ENCODE assay signal across 1 cellular context in the genomic region with DNA sequence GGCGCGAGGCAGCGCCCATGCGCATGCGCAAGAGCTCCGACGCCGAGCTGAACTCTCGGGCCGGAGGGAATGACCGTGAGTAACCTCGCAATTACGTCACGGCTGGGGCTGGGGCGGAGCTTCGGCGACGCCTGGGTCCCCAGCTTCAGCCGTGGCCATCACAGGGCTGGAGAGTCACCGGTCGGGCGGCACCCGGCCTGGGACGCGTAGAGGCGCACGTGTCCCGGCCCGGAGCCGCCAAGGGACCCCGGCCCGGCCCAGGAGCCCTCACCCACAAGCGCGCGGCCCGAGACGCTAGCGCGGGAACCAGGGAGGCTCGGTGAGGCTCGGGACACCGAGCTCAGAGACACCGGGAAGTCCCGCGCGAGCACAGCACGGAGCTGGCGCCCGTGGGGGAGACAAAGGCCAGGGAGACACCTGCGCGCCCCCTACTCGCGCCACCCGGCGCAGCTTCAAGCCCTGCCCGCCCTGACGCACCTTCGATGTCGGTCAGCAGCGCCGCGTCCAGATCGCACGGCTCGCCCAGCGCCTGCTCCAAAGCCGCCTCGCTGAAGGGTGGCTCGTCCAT.
TF ChIP-seq lines count a peak whose summit lies in the region.

No MANE protein-coding gene starts in this region.

TF ChIP-seq in K562, 482 proteins besides CTCF, POLR2A, EP300 and RAD21 (continued from another document and continues in another):
- peak in 2 of 3 experiments; percentile 70 to 83 for TF ChIP-seq YY1 (IDR thresholded peaks at IDR 0.05; ENCODE audit: borderline replicate concordance in 1 of 3, control insufficient read depth in 1 of 3, extremely low read depth in 1 of 3, insufficient read depth in 3 of 3, insufficient read length in 1 of 3, insufficient replicate concordance in 2 of 3, low read depth in 1 of 3, low read length in 2 of 3)
- TF ChIP-seq ZNF24 (IDR thresholded peaks at IDR 0.05), result no peak
- TF ChIP-seq MTA2 (IDR thresholded peaks at IDR 0.05; ENCODE audit: low read depth), result no peak
- peak; percentile 58 for TF ChIP-seq TAF9B (IDR thresholded peaks at IDR 0.05; ENCODE audit: partially characterized antibody)
- TF ChIP-seq POLR3A (IDR thresholded peaks at IDR 0.05; ENCODE audit: borderline replicate concordance, extremely low read depth, insufficient read depth, insufficient read length), result no peak
- no peak for TF ChIP-seq ZNF444 (CRISPR knock-in tag; IDR thresholded peaks at IDR 0.05)
- peak in 1 of 2 experiments; percentile 73; a peak in 1 of 3 replicates for TF ChIP-seq CBX3 (IDR thresholded peaks at IDR 0.05; ENCODE audit: borderline replicate concordance in 1 of 2, low read length in 2 of 2)
- TF ChIP-seq SMAD4 (CRISPR knock-in tag; conservative IDR thresholded peaks at IDR 0.05), result peak; percentile 77
- TF ChIP-seq, protein P1, sequence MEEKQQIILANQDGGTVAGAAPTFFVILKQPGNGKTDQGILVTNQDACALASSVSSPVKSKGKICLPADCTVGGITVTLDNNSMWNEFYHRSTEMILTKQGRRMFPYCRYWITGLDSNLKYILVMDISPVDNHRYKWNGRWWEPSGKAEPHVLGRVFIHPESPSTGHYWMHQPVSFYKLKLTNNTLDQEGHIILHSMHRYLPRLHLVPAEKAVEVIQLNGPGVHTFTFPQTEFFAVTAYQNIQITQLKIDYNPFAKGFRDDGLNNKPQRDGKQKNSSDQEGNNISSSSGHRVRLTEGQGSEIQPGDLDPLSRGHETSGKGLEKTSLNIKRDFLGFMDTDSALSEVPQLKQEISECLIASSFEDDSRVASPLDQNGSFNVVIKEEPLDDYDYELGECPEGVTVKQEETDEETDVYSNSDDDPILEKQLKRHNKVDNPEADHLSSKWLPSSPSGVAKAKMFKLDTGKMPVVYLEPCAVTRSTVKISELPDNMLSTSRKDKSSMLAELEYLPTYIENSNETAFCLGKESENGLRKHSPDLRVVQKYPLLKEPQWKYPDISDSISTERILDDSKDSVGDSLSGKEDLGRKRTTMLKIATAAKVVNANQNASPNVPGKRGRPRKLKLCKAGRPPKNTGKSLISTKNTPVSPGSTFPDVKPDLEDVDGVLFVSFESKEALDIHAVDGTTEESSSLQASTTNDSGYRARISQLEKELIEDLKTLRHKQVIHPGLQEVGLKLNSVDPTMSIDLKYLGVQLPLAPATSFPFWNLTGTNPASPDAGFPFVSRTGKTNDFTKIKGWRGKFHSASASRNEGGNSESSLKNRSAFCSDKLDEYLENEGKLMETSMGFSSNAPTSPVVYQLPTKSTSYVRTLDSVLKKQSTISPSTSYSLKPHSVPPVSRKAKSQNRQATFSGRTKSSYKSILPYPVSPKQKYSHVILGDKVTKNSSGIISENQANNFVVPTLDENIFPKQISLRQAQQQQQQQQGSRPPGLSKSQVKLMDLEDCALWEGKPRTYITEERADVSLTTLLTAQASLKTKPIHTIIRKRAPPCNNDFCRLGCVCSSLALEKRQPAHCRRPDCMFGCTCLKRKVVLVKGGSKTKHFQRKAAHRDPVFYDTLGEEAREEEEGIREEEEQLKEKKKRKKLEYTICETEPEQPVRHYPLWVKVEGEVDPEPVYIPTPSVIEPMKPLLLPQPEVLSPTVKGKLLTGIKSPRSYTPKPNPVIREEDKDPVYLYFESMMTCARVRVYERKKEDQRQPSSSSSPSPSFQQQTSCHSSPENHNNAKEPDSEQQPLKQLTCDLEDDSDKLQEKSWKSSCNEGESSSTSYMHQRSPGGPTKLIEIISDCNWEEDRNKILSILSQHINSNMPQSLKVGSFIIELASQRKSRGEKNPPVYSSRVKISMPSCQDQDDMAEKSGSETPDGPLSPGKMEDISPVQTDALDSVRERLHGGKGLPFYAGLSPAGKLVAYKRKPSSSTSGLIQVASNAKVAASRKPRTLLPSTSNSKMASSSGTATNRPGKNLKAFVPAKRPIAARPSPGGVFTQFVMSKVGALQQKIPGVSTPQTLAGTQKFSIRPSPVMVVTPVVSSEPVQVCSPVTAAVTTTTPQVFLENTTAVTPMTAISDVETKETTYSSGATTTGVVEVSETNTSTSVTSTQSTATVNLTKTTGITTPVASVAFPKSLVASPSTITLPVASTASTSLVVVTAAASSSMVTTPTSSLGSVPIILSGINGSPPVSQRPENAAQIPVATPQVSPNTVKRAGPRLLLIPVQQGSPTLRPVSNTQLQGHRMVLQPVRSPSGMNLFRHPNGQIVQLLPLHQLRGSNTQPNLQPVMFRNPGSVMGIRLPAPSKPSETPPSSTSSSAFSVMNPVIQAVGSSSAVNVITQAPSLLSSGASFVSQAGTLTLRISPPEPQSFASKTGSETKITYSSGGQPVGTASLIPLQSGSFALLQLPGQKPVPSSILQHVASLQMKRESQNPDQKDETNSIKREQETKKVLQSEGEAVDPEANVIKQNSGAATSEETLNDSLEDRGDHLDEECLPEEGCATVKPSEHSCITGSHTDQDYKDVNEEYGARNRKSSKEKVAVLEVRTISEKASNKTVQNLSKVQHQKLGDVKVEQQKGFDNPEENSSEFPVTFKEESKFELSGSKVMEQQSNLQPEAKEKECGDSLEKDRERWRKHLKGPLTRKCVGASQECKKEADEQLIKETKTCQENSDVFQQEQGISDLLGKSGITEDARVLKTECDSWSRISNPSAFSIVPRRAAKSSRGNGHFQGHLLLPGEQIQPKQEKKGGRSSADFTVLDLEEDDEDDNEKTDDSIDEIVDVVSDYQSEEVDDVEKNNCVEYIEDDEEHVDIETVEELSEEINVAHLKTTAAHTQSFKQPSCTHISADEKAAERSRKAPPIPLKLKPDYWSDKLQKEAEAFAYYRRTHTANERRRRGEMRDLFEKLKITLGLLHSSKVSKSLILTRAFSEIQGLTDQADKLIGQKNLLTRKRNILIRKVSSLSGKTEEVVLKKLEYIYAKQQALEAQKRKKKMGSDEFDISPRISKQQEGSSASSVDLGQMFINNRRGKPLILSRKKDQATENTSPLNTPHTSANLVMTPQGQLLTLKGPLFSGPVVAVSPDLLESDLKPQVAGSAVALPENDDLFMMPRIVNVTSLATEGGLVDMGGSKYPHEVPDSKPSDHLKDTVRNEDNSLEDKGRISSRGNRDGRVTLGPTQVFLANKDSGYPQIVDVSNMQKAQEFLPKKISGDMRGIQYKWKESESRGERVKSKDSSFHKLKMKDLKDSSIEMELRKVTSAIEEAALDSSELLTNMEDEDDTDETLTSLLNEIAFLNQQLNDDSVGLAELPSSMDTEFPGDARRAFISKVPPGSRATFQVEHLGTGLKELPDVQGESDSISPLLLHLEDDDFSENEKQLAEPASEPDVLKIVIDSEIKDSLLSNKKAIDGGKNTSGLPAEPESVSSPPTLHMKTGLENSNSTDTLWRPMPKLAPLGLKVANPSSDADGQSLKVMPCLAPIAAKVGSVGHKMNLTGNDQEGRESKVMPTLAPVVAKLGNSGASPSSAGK (IDR thresholded peaks at IDR 0.05), result no peak
- TF ChIP-seq BRF1 (IDR thresholded peaks at IDR 0.05; ENCODE audit: borderline replicate concordance, extremely low read depth, insufficient read length), result no peak
- peak; percentile 36 for TF ChIP-seq FIP1L1 (IDR thresholded peaks at IDR 0.05; ENCODE audit: low read depth, low read length, poor library complexity, severe bottlenecking)
- TF ChIP-seq KLF16 (IDR thresholded peaks at IDR 0.05), result no peak
- no peak for TF ChIP-seq ZNF561 (CRISPR knock-in tag; conservative IDR thresholded peaks at IDR 0.05)
- TF ChIP-seq, protein P2, sequence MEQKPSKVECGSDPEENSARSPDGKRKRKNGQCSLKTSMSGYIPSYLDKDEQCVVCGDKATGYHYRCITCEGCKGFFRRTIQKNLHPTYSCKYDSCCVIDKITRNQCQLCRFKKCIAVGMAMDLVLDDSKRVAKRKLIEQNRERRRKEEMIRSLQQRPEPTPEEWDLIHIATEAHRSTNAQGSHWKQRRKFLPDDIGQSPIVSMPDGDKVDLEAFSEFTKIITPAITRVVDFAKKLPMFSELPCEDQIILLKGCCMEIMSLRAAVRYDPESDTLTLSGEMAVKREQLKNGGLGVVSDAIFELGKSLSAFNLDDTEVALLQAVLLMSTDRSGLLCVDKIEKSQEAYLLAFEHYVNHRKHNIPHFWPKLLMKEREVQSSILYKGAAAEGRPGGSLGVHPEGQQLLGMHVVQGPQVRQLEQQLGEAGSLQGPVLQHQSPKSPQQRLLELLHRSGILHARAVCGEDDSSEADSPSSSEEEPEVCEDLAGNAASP (IDR thresholded peaks at IDR 0.05), result no peak
- TF ChIP-seq, protein P3, sequence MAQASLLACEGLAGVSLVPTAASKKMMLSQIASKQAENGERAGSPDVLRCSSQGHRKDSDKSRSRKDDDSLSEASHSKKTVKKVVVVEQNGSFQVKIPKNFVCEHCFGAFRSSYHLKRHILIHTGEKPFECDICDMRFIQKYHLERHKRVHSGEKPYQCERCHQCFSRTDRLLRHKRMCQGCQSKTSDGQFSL (CRISPR knock-in tag; IDR thresholded peaks at IDR 0.05), result no peak
- TF ChIP-seq, protein P3 (tag; IDR thresholded peaks at IDR 0.05), result no peak
- no peak for TF ChIP-seq ZZZ3 (IDR thresholded peaks at IDR 0.05)
- no peak for TF ChIP-seq ZNF436 (CRISPR knock-in tag; IDR thresholded peaks at IDR 0.05)
- TF ChIP-seq NCOR1 (IDR thresholded peaks at IDR 0.05), result peak; percentile 89
- no peak for TF ChIP-seq RBBP5 (IDR thresholded peaks at IDR 0.05; ENCODE audit: borderline replicate concordance, insufficient read depth, low read length, poor library complexity, severe bottlenecking)
- TF ChIP-seq XRCC5 (IDR thresholded peaks at IDR 0.05; ENCODE audit: low read depth, low read length), result no peak
- peak; percentile 73 for TF ChIP-seq TAF1 (IDR thresholded peaks at IDR 0.05; ENCODE audit: control insufficient read depth, extremely low read depth, insufficient read depth, low read length, severe bottlenecking)
- TF ChIP-seq HEY1 (CRISPR knock-in tag; IDR thresholded peaks at IDR 0.05; ENCODE audit: borderline replicate concordance), result no peak
- TF ChIP-seq NR1H2 (CRISPR knock-in tag; IDR thresholded peaks at IDR 0.05), result peak; percentile 100
- TF ChIP-seq TCF7L2 (IDR thresholded peaks at IDR 0.05; ENCODE audit: low read depth, low read length), result no peak
- TF ChIP-seq DMBX1 (CRISPR knock-in tag; IDR thresholded peaks at IDR 0.05; ENCODE audit: borderline replicate concordance), result no peak
- TF ChIP-seq XRCC3 (IDR thresholded peaks at IDR 0.05), result no peak
- no peak for TF ChIP-seq ZNF695 (CRISPR knock-in tag; IDR thresholded peaks at IDR 0.05)
- TF ChIP-seq, protein P4, sequence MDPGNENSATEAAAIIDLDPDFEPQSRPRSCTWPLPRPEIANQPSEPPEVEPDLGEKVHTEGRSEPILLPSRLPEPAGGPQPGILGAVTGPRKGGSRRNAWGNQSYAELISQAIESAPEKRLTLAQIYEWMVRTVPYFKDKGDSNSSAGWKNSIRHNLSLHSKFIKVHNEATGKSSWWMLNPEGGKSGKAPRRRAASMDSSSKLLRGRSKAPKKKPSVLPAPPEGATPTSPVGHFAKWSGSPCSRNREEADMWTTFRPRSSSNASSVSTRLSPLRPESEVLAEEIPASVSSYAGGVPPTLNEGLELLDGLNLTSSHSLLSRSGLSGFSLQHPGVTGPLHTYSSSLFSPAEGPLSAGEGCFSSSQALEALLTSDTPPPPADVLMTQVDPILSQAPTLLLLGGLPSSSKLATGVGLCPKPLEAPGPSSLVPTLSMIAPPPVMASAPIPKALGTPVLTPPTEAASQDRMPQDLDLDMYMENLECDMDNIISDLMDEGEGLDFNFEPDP (CRISPR knock-in tag; IDR thresholded peaks at IDR 0.05), result 0 out of 2 replicates have a peak, but pooled peaks have one; percentile 59
- TF ChIP-seq ZNF41 (CRISPR knock-in tag; conservative IDR thresholded peaks at IDR 0.05), result no peak
- peak; percentile 26; the same call in 1 of the 2 replicates for TF ChIP-seq ZNF589 (CRISPR knock-in tag; IDR thresholded peaks at IDR 0.05; ENCODE audit: low read depth)
- TF ChIP-seq ZNF217 (CRISPR knock-in tag; IDR thresholded peaks at IDR 0.05), result no peak
- TF ChIP-seq, protein P5, sequence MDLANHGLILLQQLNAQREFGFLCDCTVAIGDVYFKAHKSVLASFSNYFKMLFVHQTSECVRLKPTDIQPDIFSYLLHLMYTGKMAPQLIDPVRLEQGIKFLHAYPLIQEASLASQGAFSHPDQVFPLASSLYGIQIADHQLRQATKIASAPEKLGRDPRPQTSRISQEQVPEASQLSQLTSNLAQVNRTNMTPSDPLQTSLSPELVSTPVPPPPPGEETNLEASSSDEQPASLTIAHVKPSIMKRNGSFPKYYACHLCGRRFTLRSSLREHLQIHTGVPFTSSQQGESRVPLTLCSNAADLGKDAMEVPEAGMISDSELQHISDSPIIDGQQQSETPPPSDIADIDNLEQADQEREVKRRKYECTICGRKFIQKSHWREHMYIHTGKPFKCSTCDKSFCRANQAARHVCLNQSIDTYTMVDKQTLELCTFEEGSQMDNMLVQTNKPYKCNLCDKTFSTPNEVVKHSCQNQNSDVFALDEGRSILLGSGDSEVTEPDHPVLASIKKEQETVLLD (IDR thresholded peaks at IDR 0.05), result peak; percentile 98
- TF ChIP-seq POLR2AphosphoS2 (IDR thresholded peaks at IDR 0.05; ENCODE audit: low read length), result peak; percentile 55; the same call in 1 of the 2 replicates
- no peak for TF ChIP-seq GATAD2B (IDR thresholded peaks at IDR 0.05; ENCODE audit: borderline replicate concordance)
- TF ChIP-seq MEF2A (IDR thresholded peaks at IDR 0.05; ENCODE audit: control insufficient read depth, low read depth, low read length), result no peak
- TF ChIP-seq FOSL1 (tag; conservative IDR thresholded peaks at IDR 0.05), result peak; percentile 9; the same call in 1 of the 2 replicates
- TF ChIP-seq ZNF165 (CRISPR knock-in tag; IDR thresholded peaks at IDR 0.05; ENCODE audit: borderline replicate concordance), result no peak
- TF ChIP-seq, protein P6, sequence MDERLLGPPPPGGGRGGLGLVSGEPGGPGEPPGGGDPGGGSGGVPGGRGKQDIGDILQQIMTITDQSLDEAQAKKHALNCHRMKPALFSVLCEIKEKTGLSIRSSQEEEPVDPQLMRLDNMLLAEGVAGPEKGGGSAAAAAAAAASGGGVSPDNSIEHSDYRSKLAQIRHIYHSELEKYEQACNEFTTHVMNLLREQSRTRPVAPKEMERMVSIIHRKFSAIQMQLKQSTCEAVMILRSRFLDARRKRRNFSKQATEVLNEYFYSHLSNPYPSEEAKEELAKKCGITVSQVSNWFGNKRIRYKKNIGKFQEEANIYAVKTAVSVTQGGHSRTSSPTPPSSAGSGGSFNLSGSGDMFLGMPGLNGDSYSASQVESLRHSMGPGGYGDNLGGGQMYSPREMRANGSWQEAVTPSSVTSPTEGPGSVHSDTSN (CRISPR knock-in tag; IDR thresholded peaks at IDR 0.05; ENCODE audit: low read depth), result no peak
- TF ChIP-seq, protein P6 (tag; conservative IDR thresholded peaks at IDR 0.05; ENCODE audit: low read depth), result no peak
